Comparison of ENCODE assay signal across 8 cellular contexts in genomic region chr9:16884952-16885513, GRCh38. TPM values are rescaled to one million over a fixed set of nuclear protein-coding genes. Genes with fewer than 3 reads are reported as not detected.
DNase-seq lines count a peak whose midpoint lies in the region; ATAC-seq and TF ChIP-seq lines count a peak whose summit lies in the region.

No MANE protein-coding gene starts in this region.

- no peak overlapping the region for H3K27ac ChIP-seq in transverse colon

- peak; percentile 15 for ATAC-seq in activated naive CD8-positive, alpha-beta T cell treated with anti-CD3 and anti-CD28 coated beads, Interleukin-2, amount 50 U/mL, for 24 hours
- no peak for ATAC-seq in GM18858 (IDR thresholded peaks at IDR 0.05; ENCODE audit: unreplicated experiment)

- peaks cover 2% of the 10 kb centered on the region for H3K27me3 Mint-ChIP-seq in activated naive CD8-positive, alpha-beta T cell treated with anti-CD3 and anti-CD28 coated beads, Interleukin-2, amount 50 U/mL, for 24 hours
- H3K27me3 Mint-ChIP-seq in activated naive CD8-positive, alpha-beta T cell treated with anti-CD3 and anti-CD28 coated beads for 36 hours = peaks cover 2% of the 10 kb centered on the region
- H3K27me3 Mint-ChIP-seq in mesothelial cell of epicardium (ENCODE audit: low read depth) = no peaks in the 10 kb centered on the region

- TF ChIP-seq POLR2A in transverse colon (IDR thresholded peaks at IDR 0.05) = no peak

- 54 to 60% methylated on average over 1 to 5 of the region's 5 CpGs for WGBS in transverse colon (ENCODE audit: low coverage in 1 of 2), 2 donors

- intact Hi-C loops in transverse colon (cut with DNase I; ENCODE audit: low total_unique reads) = no loop called here

- H3K27me3 ChIP-seq in transverse colon = no peaks in the 10 kb centered on the region

- H3K4me3 ChIP-seq in fibroblast of pulmonary artery (replicated peaks; ENCODE audit: low read depth, low read length) (no peak overlapping the region), transverse colon (no peak overlapping the region)

- peaks cover 0 to 3% (median 0%) of the 10 kb centered on the region in 4 donors for H3K4me1 ChIP-seq in transverse colon

- in situ Hi-C loops in transverse colon (cut with MboI; ENCODE audit: low pct_ligation_motif_present in 1 of 4, low pct_unique_long_range_greater_than_20kb in 1 of 4, low sequenced_read_pairs in 3 of 4) = no loop called here

- H3K9me3 ChIP-seq in transverse colon = no peaks in the 10 kb centered on the region

- peaks cover 5% of the 10 kb centered on the region for H3K4me1 Mint-ChIP-seq in activated naive CD8-positive, alpha-beta T cell treated with anti-CD3 and anti-CD28 coated beads, Interleukin-2, amount 50 U/mL, for 24 hours
- H3K4me1 Mint-ChIP-seq in activated naive CD8-positive, alpha-beta T cell treated with anti-CD3 and anti-CD28 coated beads for 36 hours = no peaks in the 10 kb centered on the region
- no peaks in the 10 kb centered on the region for H3K4me1 Mint-ChIP-seq in mesothelial cell of epicardium

- no peaks in the 10 kb centered on the region for H3K36me3 Mint-ChIP-seq in activated naive CD8-positive, alpha-beta T cell treated with anti-CD3 and anti-CD28 coated beads, Interleukin-2, amount 50 U/mL, for 24 hours (ENCODE audit: low read depth)
- no peaks in the 10 kb centered on the region for H3K36me3 Mint-ChIP-seq in activated naive CD8-positive, alpha-beta T cell treated with anti-CD3 and anti-CD28 coated beads for 36 hours
- no peaks in the 10 kb centered on the region for H3K36me3 Mint-ChIP-seq in mesothelial cell of epicardium

- no peaks in the 10 kb centered on the region for H3K36me3 ChIP-seq in transverse colon

- no peak for DNase-seq in activated naive CD8-positive, alpha-beta T cell treated with anti-CD3 and anti-CD28 coated beads, Interleukin-2, amount 50 U/mL, for 24 hours
- no peak for DNase-seq in activated naive CD8-positive, alpha-beta T cell treated with anti-CD3 and anti-CD28 coated beads for 36 hours
- peak; percentile 61 for DNase-seq in fibroblast of pulmonary artery (ENCODE audit: low read depth)
- DNase-seq in transverse colon = peak; percentile 23
- DNase-seq in mesothelial cell of epicardium (ENCODE audit: low spot score in 2 of 2, unreplicated experiment in 2 of 2) = no peak
- no peak for DNase-seq in DMS53 treated with DMSO at 0.1 percent for 48 hours (lab: John Stamatoyannopoulos, UW; ENCODE audit: unreplicated experiment)

- no peak for TF ChIP-seq EP300 in transverse colon (IDR thresholded peaks at IDR 0.05; ENCODE audit: low read depth)

- no peak overlapping the region for H3K27ac Mint-ChIP-seq in activated naive CD8-positive, alpha-beta T cell treated with anti-CD3 and anti-CD28 coated beads, Interleukin-2, amount 50 U/mL, for 24 hours
- H3K27ac Mint-ChIP-seq in activated naive CD8-positive, alpha-beta T cell treated with anti-CD3 and anti-CD28 coated beads for 36 hours = no peak overlapping the region
- no peak overlapping the region for H3K27ac Mint-ChIP-seq in mesothelial cell of epicardium

- H3K4me3 Mint-ChIP-seq in activated naive CD8-positive, alpha-beta T cell treated with anti-CD3 and anti-CD28 coated beads, Interleukin-2, amount 50 U/mL, for 24 hours = no peak overlapping the region
- no peak overlapping the region for H3K4me3 Mint-ChIP-seq in activated naive CD8-positive, alpha-beta T cell treated with anti-CD3 and anti-CD28 coated beads for 36 hours
- H3K4me3 Mint-ChIP-seq in mesothelial cell of epicardium = no peak overlapping the region

- H3K9me3 Mint-ChIP-seq in activated naive CD8-positive, alpha-beta T cell treated with anti-CD3 and anti-CD28 coated beads, Interleukin-2, amount 50 U/mL, for 24 hours = peaks cover 18% of the 10 kb centered on the region
- H3K9me3 Mint-ChIP-seq in activated naive CD8-positive, alpha-beta T cell treated with anti-CD3 and anti-CD28 coated beads for 36 hours = peaks cover 6% of the 10 kb centered on the region
- H3K9me3 Mint-ChIP-seq in mesothelial cell of epicardium = peaks cover 6% of the 10 kb centered on the region

- TF ChIP-seq CTCF in fibroblast of pulmonary artery (IDR thresholded peaks at IDR 0.05; ENCODE audit: low read length, missing control alignments) (no peak), transverse colon (IDR thresholded peaks at IDR 0.05) (no peak), mesothelial cell of epicardium (IDR thresholded peaks at IDR 0.05; ENCODE audit: unreplicated experiment) (no peak)

TF ChIP-seq in PFSK-1, 5 proteins besides CTCF, POLR2A, EP300 and RAD21:
- TF ChIP-seq REST (IDR thresholded peaks at IDR 0.05; ENCODE audit: insufficient read depth in 1 of 2, low read depth in 2 of 2, low read length in 2 of 2) (no peak), FOXP2 (optimal IDR thresholded peaks at IDR 0.05; ENCODE audit: borderline replicate concordance, extremely low read depth, extremely low read length, insufficient read depth) (peak; percentile 38)

RNA-seq across cellular contexts. Expression of gene BNC2, which starts 14.6 kb away (rescaled TPM):
- total RNA-seq in activated naive CD8-positive, alpha-beta T cell treated with anti-CD3 and anti-CD28 coated beads for 36 hours = not detected
- 9.2 TPM for polyA plus RNA-seq in PFSK-1 (2012; ENCODE audit: insufficient read length, low read depth)
- total RNA-seq in transverse colon (10 to 100 TPM; 20.5 to 55.4 (median 26.2) TPM), mesothelial cell of epicardium (45.1 to 52.1 TPM (median 46.4 TPM) in 3 replicates)

Comparison
In these comparisons a context has a peak if more than half of its experiments do, and no peak if none do; other contexts are left out.
1. DNase-seq: peak in fibroblast of pulmonary artery (single experiment) and transverse colon (single experiment); none in activated naive CD8-positive, alpha-beta T cell treated with anti-CD3 and anti-CD28 coated beads, Interleukin-2, amount 50 U/mL, for 24 hours (single experiment), activated naive CD8-positive, alpha-beta T cell treated with anti-CD3 and anti-CD28 coated beads for 36 hours (single experiment), mesothelial cell of epicardium (0 of 2) and DMS53 treated with DMSO at 0.1 percent for 48 hours (single experiment).
2. RNA of gene BNC2, which starts 14.6 kb away (total RNA-seq): 45.1 to 52.1 TPM in mesothelial cell of epicardium and 20.5 to 55.4 TPM in transverse colon; not detected in activated naive CD8-positive, alpha-beta T cell treated with anti-CD3 and anti-CD28 coated beads for 36 hours; every median in the first group is over 10 times any median in the second.